ENCODE assay signal across 18 cellular contexts in the genomic region with DNA sequence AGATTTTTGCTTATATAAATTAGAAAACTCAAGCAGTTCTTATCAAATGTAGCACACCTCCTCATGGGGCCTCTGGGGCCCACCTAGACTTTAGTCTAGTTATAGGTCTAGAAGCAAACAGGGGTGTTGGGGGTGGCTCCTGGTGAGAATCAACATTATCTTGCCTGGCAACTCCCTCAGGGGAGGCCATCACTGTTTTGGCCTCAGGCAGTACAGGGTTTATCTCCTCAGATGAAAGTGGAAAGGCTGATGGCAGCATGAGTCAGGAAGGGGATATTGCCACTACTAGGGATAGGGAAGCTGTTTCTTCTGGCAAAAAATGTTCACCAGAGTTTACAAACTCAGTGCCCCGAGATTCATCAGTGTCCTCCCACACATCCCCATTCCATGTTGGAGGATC.
DNase-seq lines count a peak whose midpoint lies in the region; ATAC-seq, FAIRE-seq and TF ChIP-seq lines count a peak whose summit lies in the region.
"Had no signal": no experiment of that assay in that cellular context is flagged by ENCODE, and none has a peak within 500 bp of the region (broad histone marks: within the 10 kb centered on the region; RNA-seq: fewer than 3 reads in every experiment).

No MANE protein-coding gene starts in this region.

- H3K27ac Mint-ChIP-seq in activated naive CD4-positive, alpha-beta T cell treated with anti-CD3 and anti-CD28 coated beads for 36 hours, result no peak overlapping the region
- H3K27ac Mint-ChIP-seq: HFFc6 had no signal

- ATAC-seq in foreskin keratinocyte (peak; percentile 67), upper lobe of left lung (ENCODE audit: low FRiP score in 2 of 2) (no peak)
- ATAC-seq: K562 had no signal

- H3K36me3 ChIP-seq in Loucy (ENCODE audit: insufficient read depth, low read length), result no peaks in the 10 kb centered on the region
- no peaks in the 10 kb centered on the region for H3K36me3 ChIP-seq in upper lobe of left lung
- no peaks in the 10 kb centered on the region for H3K36me3 ChIP-seq in BE2C
- H3K36me3 ChIP-seq: Peyer's patch had no signal

- no peak overlapping the region for H3K4me3 Mint-ChIP-seq in activated naive CD4-positive, alpha-beta T cell treated with anti-CD3 and anti-CD28 coated beads for 36 hours
- H3K4me3 Mint-ChIP-seq: HFFc6 had no signal

- H3K4me1 Mint-ChIP-seq in activated naive CD4-positive, alpha-beta T cell treated with anti-CD3 and anti-CD28 coated beads for 36 hours (ENCODE audit: low read depth), result peaks cover 1% of the 10 kb centered on the region

- no peak overlapping the region for H3K9ac ChIP-seq in Loucy (ENCODE audit: low read depth, low read length, poor library complexity, severe bottlenecking)

- TF ChIP-seq CTCF in Loucy (conservative IDR thresholded peaks at IDR 0.05; ENCODE audit: low read length) (no peak), foreskin keratinocyte (conservative IDR thresholded peaks at IDR 0.05) (no peak), upper lobe of left lung (IDR thresholded peaks at IDR 0.05) (no peak), BE2C (IDR thresholded peaks at IDR 0.05; ENCODE audit: low read depth, low read length) (no peak)

- peaks cover 24% of the 10 kb centered on the region for H3K9me3 Mint-ChIP-seq in activated naive CD4-positive, alpha-beta T cell treated with anti-CD3 and anti-CD28 coated beads for 36 hours

- DNase-seq in activated naive CD4-positive, alpha-beta T cell treated with anti-CD3 and anti-CD28 coated beads for 36 hours, result peak; percentile 5
- DNase-seq in activated naive CD4-positive, alpha-beta T cell (lab: John Stamatoyannopoulos, UW), result no peak
- DNase-seq in T1000 (lab: John Stamatoyannopoulos, UW) (peak; percentile 28), foreskin keratinocyte (no peak), upper lobe of left lung (no peak), GM12891 (ENCODE audit: insufficient read length, low spot score) (no peak), BE2C (no peak)
- DNase-seq: HFFc6, NCI-H1048, NCI-H1436 treated with DMSO at 0.1 percent for 48 hours, NCI-H2029 treated with DMSO at 0.1 percent for 48 hours, NCI-H510A treated with DMSO at 0.1 percent for 48 hours, Peyer's patch, Right ventricle myocardium superior had no signal

- H3K27me3 ChIP-seq in Loucy (ENCODE audit: insufficient read depth, low read length, poor library complexity, severe bottlenecking) (no peaks in the 10 kb centered on the region), foreskin keratinocyte (no peaks in the 10 kb centered on the region), upper lobe of left lung (no peaks in the 10 kb centered on the region), BE2C (no peaks in the 10 kb centered on the region)
- H3K27me3 ChIP-seq: Peyer's patch had no signal

- no peak for TF ChIP-seq EP300 in upper lobe of left lung (IDR thresholded peaks at IDR 0.05)

- 82 to 93% methylated on average over 1 of the region's 1 CpG for WGBS in upper lobe of left lung, 2 donors

- peaks cover 3% of the 10 kb centered on the region for H3K4me1 ChIP-seq in Loucy (ENCODE audit: insufficient read depth, low read length, poor library complexity, severe bottlenecking)
- H3K4me1 ChIP-seq in foreskin keratinocyte, result peaks cover 7% of the 10 kb centered on the region
- H3K4me1 ChIP-seq in upper lobe of left lung, result no peaks in the 10 kb centered on the region
- no peaks in the 10 kb centered on the region for H3K4me1 ChIP-seq in BE2C
- H3K4me1 ChIP-seq: Peyer's patch had no signal

- TF ChIP-seq POLR2A in upper lobe of left lung (IDR thresholded peaks at IDR 0.05), result no peak
- no peak for TF ChIP-seq POLR2A in GM12891 (IDR thresholded peaks at IDR 0.05; ENCODE audit: low read depth, low read length)

- intact Hi-C loops in activated naive CD4-positive, alpha-beta T cell treated with anti-CD3 and anti-CD28 coated beads for 36 hours (cut with micrococcal nuclease), result no loop called here

- H3K9me3 ChIP-seq in Loucy (ENCODE audit: insufficient read depth, low read depth, low read length) (no peaks in the 10 kb centered on the region), upper lobe of left lung (peaks cover 0 to 18% (median 12%) of the 10 kb centered on the region in 4 donors), BE2C (no peaks in the 10 kb centered on the region)
- H3K9me3 ChIP-seq: Peyer's patch had no signal

- no peaks in the 10 kb centered on the region for H3F3A ChIP-seq in Loucy (ENCODE audit: low read depth)

- H2AFZ ChIP-seq in Loucy (ENCODE audit: low read length), result peak overlapping the region; percentile 37; the same call in 1 of the 2 replicates

- H3K4me2 ChIP-seq in Loucy (ENCODE audit: low read depth, low read length, poor library complexity, severe bottlenecking), result no peak overlapping the region

- CTCF ChIA-PET in activated naive CD4-positive, alpha-beta T cell treated with anti-CD3 and anti-CD28 coated beads for 36 hours (lab: Charles Lee), result no interaction called here

- H3K27ac ChIP-seq in foreskin keratinocyte, result no peak overlapping the region
- no peak overlapping the region for H3K27ac ChIP-seq in upper lobe of left lung
- H3K27ac ChIP-seq: C4-2B, Peyer's patch had no signal

- H3K4me3 ChIP-seq in Loucy (ENCODE audit: low read length, poor library complexity, severe bottlenecking) (no peak overlapping the region), upper lobe of left lung (no peak overlapping the region), BE2C (ENCODE audit: low read depth, low read length) (no peak overlapping the region)
- H3K4me3 ChIP-seq: K562, Peyer's patch had no signal

- FAIRE-seq in GM12891 (lab: Jason Lieb, UNC), result no peak
- FAIRE-seq: H54, K562 had no signal

- no peaks in the 10 kb centered on the region for H4K20me1 ChIP-seq in Loucy (ENCODE audit: insufficient read depth, low read length, poor library complexity, severe bottlenecking)

- no peaks in the 10 kb centered on the region for H3K79me2 ChIP-seq in Loucy (ENCODE audit: insufficient read depth, low read length)

- H3K27me3 Mint-ChIP-seq in activated naive CD4-positive, alpha-beta T cell treated with anti-CD3 and anti-CD28 coated beads for 36 hours (ENCODE audit: low read depth), result no peaks in the 10 kb centered on the region

- no peaks in the 10 kb centered on the region for H3K9me2 ChIP-seq in Loucy (replicated peaks; ENCODE audit: low read depth, low read length)

- peaks cover 2% of the 10 kb centered on the region for H3K36me3 Mint-ChIP-seq in activated naive CD4-positive, alpha-beta T cell treated with anti-CD3 and anti-CD28 coated beads for 36 hours (ENCODE audit: low read depth)

TF ChIP-seq in GM12891, 5 proteins besides CTCF, POLR2A, EP300 and RAD21:
- no peak for TF ChIP-seq POLR2AphosphoS5 (IDR thresholded peaks at IDR 0.05; ENCODE audit: low read depth, low read length)
- TF ChIP-seq SPI1 (IDR thresholded peaks at IDR 0.05; ENCODE audit: low read depth, low read length), result no peak
- TF ChIP-seq TAF1 (IDR thresholded peaks at IDR 0.05; ENCODE audit: low read depth, low read length), result no peak
- no peak for TF ChIP-seq PAX5 (IDR thresholded peaks at IDR 0.05; ENCODE audit: insufficient read depth, low read length, severe bottlenecking)
- no peak for TF ChIP-seq POU2F2 (IDR thresholded peaks at IDR 0.05; ENCODE audit: low read depth, low read length)

Comparison
In these comparisons a context has a peak if more than half of its experiments do, and no peak if none do; other contexts are left out.
1. DNase-seq: peak in activated naive CD4-positive, alpha-beta T cell treated with anti-CD3 and anti-CD28 coated beads for 36 hours (single experiment) and T1000 (single experiment); none in activated naive CD4-positive, alpha-beta T cell (0 of 4), foreskin keratinocyte (0 of 2), upper lobe of left lung (0 of 2), GM12891 (single experiment) and BE2C (single experiment).